In genomic region chr1:3900150-3900968, GRCh38 we compare ENCODE assay signal across 8 cellular contexts. TPM values are rescaled to one million over a fixed set of nuclear protein-coding genes. Genes with fewer than 3 reads are reported as not detected.
DNase-seq lines count a peak whose midpoint lies in the region; ATAC-seq and TF ChIP-seq lines count a peak whose summit lies in the region.

Gene C1orf174 (minus strand): TSS chr1:3900272. CDS start chr1:3900186, 86 bp downstream.

- peak; percentile 71 for ATAC-seq in HG02798 (IDR thresholded peaks at IDR 0.05; ENCODE audit: poor library complexity, unreplicated experiment)
- peak; percentile 91 to 94 for ATAC-seq in left cardiac atrium
- peak; percentile 89 for ATAC-seq in upper lobe of right lung

- H3K9me3 Mint-ChIP-seq in T-helper 1 cell treated with Interleukin-12 subunit alpha and Interleukin-12 subunit beta and Interleukin-4 antibody, amounts not matched to agents 30 μg/mL and 1 μg/mL, for 36 hours = peaks cover 17% of the 10 kb centered on the region

- H3K27me3 Mint-ChIP-seq in T-helper 1 cell treated with Interleukin-12 subunit alpha and Interleukin-12 subunit beta and Interleukin-4 antibody, amounts not matched to agents 30 μg/mL and 1 μg/mL, for 36 hours (ENCODE audit: low read depth) = no peaks in the 10 kb centered on the region

- TF ChIP-seq CTCF in GM12875 (IDR thresholded peaks at IDR 0.05; ENCODE audit: borderline replicate concordance, insufficient read depth, low read depth, low read length) = no peak
- TF ChIP-seq CTCF in upper lobe of right lung (IDR thresholded peaks at IDR 0.05) = no peak

- H3K27me3 ChIP-seq in upper lobe of right lung = no peaks in the 10 kb centered on the region

- H3K36me3 ChIP-seq in upper lobe of right lung = no peaks in the 10 kb centered on the region

- peaks cover 37% of the 10 kb centered on the region for H3K4me1 Mint-ChIP-seq in T-helper 1 cell treated with Interleukin-12 subunit alpha and Interleukin-12 subunit beta and Interleukin-4 antibody, amounts not matched to agents 30 μg/mL and 1 μg/mL, for 36 hours (ENCODE audit: low read depth)

- DNase-seq in NCI-H146 (lab: John Stamatoyannopoulos, UW) = peak; percentile 96
- peak; percentile 98 for DNase-seq in amniotic stem cell (lab: John Stamatoyannopoulos, UW)
- DNase-seq in left cardiac atrium = peak; percentile 96
- peak; percentile 98 for DNase-seq in posterior vena cava (ENCODE audit: low spot score)
- peak; percentile 96 for DNase-seq in upper lobe of right lung

- peaks cover 18% of the 10 kb centered on the region for H3K36me3 Mint-ChIP-seq in T-helper 1 cell treated with Interleukin-12 subunit alpha and Interleukin-12 subunit beta and Interleukin-4 antibody, amounts not matched to agents 30 μg/mL and 1 μg/mL, for 36 hours (ENCODE audit: low read depth)

- H3K4me3 Mint-ChIP-seq in T-helper 1 cell treated with Interleukin-12 subunit alpha and Interleukin-12 subunit beta and Interleukin-4 antibody, amounts not matched to agents 30 μg/mL and 1 μg/mL, for 36 hours = peak within 1 kb of the TSS; percentile 93

- peak within 1 kb of the TSS; percentile 97 for H3K27ac ChIP-seq in upper lobe of right lung

- peak within 1 kb of the TSS; percentile 99 for H3K27ac Mint-ChIP-seq in T-helper 1 cell treated with Interleukin-12 subunit alpha and Interleukin-12 subunit beta and Interleukin-4 antibody, amounts not matched to agents 30 μg/mL and 1 μg/mL, for 36 hours

- intact Hi-C loops in left cardiac atrium (cut with DNase I) (no loop called here), posterior vena cava (cut with DNase I) (no loop called here), upper lobe of right lung (cut with DNase I) (no loop called here)

- H3K4me3 ChIP-seq in GM12875 (ENCODE audit: low read depth, low read length) (peak within 1 kb of the TSS; percentile 94), upper lobe of right lung (peak within 1 kb of the TSS; percentile 90)

- H3K4me1 ChIP-seq in upper lobe of right lung = peaks cover 9% of the 10 kb centered on the region

- no peaks in the 10 kb centered on the region for H3K9me3 ChIP-seq in upper lobe of right lung

RNA-seq across cellular contexts. Expression of gene C1orf174, which starts in this region (rescaled TPM):
- total RNA-seq in left cardiac atrium (10 to 100 TPM; 13.2 to 14.0 TPM), posterior vena cava (10 to 100 TPM; 18.7 to 20.4 TPM), upper lobe of right lung (19.9 TPM)

Comparison
In these comparisons a context has a peak if more than half of its experiments do, and no peak if none do; other contexts are left out.
1. Peak in every context shown above with its lines: DNase-seq, ATAC-seq, H3K4me3 ChIP-seq and H3K27ac ChIP-seq.